In genomic region chr17:77428020-77428781, GRCh38 we compare ENCODE assay signal across 1 cellular context.
TF ChIP-seq lines count a peak whose summit lies in the region.

No MANE protein-coding gene starts in this region.

TF ChIP-seq in GM12878, 131 proteins besides CTCF, POLR2A, EP300 and RAD21 (continued from another document and continues in another):
- TF ChIP-seq, protein P1, sequence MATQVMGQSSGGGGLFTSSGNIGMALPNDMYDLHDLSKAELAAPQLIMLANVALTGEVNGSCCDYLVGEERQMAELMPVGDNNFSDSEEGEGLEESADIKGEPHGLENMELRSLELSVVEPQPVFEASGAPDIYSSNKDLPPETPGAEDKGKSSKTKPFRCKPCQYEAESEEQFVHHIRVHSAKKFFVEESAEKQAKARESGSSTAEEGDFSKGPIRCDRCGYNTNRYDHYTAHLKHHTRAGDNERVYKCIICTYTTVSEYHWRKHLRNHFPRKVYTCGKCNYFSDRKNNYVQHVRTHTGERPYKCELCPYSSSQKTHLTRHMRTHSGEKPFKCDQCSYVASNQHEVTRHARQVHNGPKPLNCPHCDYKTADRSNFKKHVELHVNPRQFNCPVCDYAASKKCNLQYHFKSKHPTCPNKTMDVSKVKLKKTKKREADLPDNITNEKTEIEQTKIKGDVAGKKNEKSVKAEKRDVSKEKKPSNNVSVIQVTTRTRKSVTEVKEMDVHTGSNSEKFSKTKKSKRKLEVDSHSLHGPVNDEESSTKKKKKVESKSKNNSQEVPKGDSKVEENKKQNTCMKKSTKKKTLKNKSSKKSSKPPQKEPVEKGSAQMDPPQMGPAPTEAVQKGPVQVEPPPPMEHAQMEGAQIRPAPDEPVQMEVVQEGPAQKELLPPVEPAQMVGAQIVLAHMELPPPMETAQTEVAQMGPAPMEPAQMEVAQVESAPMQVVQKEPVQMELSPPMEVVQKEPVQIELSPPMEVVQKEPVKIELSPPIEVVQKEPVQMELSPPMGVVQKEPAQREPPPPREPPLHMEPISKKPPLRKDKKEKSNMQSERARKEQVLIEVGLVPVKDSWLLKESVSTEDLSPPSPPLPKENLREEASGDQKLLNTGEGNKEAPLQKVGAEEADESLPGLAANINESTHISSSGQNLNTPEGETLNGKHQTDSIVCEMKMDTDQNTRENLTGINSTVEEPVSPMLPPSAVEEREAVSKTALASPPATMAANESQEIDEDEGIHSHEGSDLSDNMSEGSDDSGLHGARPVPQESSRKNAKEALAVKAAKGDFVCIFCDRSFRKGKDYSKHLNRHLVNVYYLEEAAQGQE (IDR thresholded peaks at IDR 0.05; ENCODE audit: low read depth, low read length): no peak; the same call in 1 of the 2 replicates
- TF ChIP-seq MLLT1 (IDR thresholded peaks at IDR 0.05): no peak
- TF ChIP-seq SMC3 (IDR thresholded peaks at IDR 0.05; ENCODE audit: borderline replicate concordance, low read length): no peak
- 0 out of 3 replicates have a peak, but pooled peaks of 1 of the 2 experiments have one; percentile 37 for TF ChIP-seq EGR1 (IDR thresholded peaks at IDR 0.05; ENCODE audit: borderline replicate concordance in 1 of 2, low read depth in 2 of 2, low read length in 2 of 2)
- TF ChIP-seq RAD51 (IDR thresholded peaks at IDR 0.05): peak; percentile 73
- TF ChIP-seq TCF12 (IDR thresholded peaks at IDR 0.05; ENCODE audit: low read depth, low read length): peak; percentile 64; the same call in 1 of the 2 replicates
- TF ChIP-seq CREM (IDR thresholded peaks at IDR 0.05; ENCODE audit: low read depth): no peak
- TF ChIP-seq SUZ12 (IDR thresholded peaks at IDR 0.05; ENCODE audit: unreplicated experiment): no peak
- TF ChIP-seq CBX3 (IDR thresholded peaks at IDR 0.05; ENCODE audit: borderline replicate concordance, low read depth): no peak
- TF ChIP-seq SREBF2 (IDR thresholded peaks at IDR 0.05; ENCODE audit: low read length): no peak
- no peak for TF ChIP-seq CBFB (IDR thresholded peaks at IDR 0.05; ENCODE audit: low read depth)
- no peak; a peak in 1 of 4 replicates for TF ChIP-seq SRF (IDR thresholded peaks at IDR 0.05; ENCODE audit: low read depth in 2 of 2, low read length in 2 of 2)
- TF ChIP-seq CEBPB (IDR thresholded peaks at IDR 0.05; ENCODE audit: borderline replicate concordance in 1 of 2, low read depth in 2 of 2, low read length in 2 of 2): no peak
- no peak for TF ChIP-seq ZBTB11 (CRISPR knock-in tag; IDR thresholded peaks at IDR 0.05)
- no peak for TF ChIP-seq TCF3 (IDR thresholded peaks at IDR 0.05; ENCODE audit: borderline replicate concordance, insufficient read depth, low read depth, low read length)
- TF ChIP-seq, protein P2, sequence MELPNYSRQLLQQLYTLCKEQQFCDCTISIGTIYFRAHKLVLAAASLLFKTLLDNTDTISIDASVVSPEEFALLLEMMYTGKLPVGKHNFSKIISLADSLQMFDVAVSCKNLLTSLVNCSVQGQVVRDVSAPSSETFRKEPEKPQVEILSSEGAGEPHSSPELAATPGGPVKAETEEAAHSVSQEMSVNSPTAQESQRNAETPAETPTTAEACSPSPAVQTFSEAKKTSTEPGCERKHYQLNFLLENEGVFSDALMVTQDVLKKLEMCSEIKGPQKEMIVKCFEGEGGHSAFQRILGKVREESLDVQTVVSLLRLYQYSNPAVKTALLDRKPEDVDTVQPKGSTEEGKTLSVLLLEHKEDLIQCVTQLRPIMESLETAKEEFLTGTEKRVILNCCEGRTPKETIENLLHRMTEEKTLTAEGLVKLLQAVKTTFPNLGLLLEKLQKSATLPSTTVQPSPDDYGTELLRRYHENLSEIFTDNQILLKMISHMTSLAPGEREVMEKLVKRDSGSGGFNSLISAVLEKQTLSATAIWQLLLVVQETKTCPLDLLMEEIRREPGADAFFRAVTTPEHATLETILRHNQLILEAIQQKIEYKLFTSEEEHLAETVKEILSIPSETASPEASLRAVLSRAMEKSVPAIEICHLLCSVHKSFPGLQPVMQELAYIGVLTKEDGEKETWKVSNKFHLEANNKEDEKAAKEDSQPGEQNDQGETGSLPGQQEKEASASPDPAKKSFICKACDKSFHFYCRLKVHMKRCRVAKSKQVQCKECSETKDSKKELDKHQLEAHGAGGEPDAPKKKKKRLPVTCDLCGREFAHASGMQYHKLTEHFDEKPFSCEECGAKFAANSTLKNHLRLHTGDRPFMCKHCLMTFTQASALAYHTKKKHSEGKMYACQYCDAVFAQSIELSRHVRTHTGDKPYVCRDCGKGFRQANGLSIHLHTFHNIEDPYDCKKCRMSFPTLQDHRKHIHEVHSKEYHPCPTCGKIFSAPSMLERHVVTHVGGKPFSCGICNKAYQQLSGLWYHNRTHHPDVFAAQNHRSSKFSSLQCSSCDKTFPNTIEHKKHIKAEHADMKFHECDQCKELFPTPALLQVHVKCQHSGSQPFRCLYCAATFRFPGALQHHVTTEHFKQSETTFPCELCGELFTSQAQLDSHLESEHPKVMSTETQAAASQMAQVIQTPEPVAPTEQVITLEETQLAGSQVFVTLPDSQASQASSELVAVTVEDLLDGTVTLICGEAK (IDR thresholded peaks at IDR 0.05; ENCODE audit: borderline replicate concordance): no peak
- TF ChIP-seq YBX1 (IDR thresholded peaks at IDR 0.05): no peak
- no peak for TF ChIP-seq SMAD5 (IDR thresholded peaks at IDR 0.05; ENCODE audit: low read depth)
- no peak for TF ChIP-seq MTA2 (IDR thresholded peaks at IDR 0.05; ENCODE audit: low read depth)
- TF ChIP-seq, protein P3, sequence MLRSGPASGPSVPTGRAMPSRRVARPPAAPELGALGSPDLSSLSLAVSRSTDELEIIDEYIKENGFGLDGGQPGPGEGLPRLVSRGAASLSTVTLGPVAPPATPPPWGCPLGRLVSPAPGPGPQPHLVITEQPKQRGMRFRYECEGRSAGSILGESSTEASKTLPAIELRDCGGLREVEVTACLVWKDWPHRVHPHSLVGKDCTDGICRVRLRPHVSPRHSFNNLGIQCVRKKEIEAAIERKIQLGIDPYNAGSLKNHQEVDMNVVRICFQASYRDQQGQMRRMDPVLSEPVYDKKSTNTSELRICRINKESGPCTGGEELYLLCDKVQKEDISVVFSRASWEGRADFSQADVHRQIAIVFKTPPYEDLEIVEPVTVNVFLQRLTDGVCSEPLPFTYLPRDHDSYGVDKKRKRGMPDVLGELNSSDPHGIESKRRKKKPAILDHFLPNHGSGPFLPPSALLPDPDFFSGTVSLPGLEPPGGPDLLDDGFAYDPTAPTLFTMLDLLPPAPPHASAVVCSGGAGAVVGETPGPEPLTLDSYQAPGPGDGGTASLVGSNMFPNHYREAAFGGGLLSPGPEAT (IDR thresholded peaks at IDR 0.05; ENCODE audit: low read depth): no peak
- TF ChIP-seq IKZF2 (IDR thresholded peaks at IDR 0.05): peak in 1 of 2 experiments; percentile 28; a peak in 2 of 4 replicates
- TF ChIP-seq HDAC2 (IDR thresholded peaks at IDR 0.05): no peak
- TF ChIP-seq, protein P4, sequence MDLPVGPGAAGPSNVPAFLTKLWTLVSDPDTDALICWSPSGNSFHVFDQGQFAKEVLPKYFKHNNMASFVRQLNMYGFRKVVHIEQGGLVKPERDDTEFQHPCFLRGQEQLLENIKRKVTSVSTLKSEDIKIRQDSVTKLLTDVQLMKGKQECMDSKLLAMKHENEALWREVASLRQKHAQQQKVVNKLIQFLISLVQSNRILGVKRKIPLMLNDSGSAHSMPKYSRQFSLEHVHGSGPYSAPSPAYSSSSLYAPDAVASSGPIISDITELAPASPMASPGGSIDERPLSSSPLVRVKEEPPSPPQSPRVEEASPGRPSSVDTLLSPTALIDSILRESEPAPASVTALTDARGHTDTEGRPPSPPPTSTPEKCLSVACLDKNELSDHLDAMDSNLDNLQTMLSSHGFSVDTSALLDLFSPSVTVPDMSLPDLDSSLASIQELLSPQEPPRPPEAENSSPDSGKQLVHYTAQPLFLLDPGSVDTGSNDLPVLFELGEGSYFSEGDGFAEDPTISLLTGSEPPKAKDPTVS (IDR thresholded peaks at IDR 0.05; ENCODE audit: low read depth, low read length): no peak
- TF ChIP-seq NFYA (IDR thresholded peaks at IDR 0.05; ENCODE audit: borderline replicate concordance, low read depth, low read length): no peak
- TF ChIP-seq SUPT20H (IDR thresholded peaks at IDR 0.05; ENCODE audit: borderline replicate concordance, control insufficient read depth, low read depth, low read length): no peak
- TF ChIP-seq YY1 (IDR thresholded peaks at IDR 0.05; ENCODE audit: low read depth, low read length): no peak
- TF ChIP-seq LARP7 (IDR thresholded peaks at IDR 0.05): no peak
- TF ChIP-seq CHD1 (IDR thresholded peaks at IDR 0.05; ENCODE audit: low read depth, low read length): no peak
- TF ChIP-seq CBX5 (IDR thresholded peaks at IDR 0.05; ENCODE audit: low read depth): no peak
- TF ChIP-seq NFIC (IDR thresholded peaks at IDR 0.05; ENCODE audit: low read depth, low read length): no peak
- no peak for TF ChIP-seq GATAD2B (conservative IDR thresholded peaks at IDR 0.05; ENCODE audit: low read depth)
- TF ChIP-seq, protein P5, sequence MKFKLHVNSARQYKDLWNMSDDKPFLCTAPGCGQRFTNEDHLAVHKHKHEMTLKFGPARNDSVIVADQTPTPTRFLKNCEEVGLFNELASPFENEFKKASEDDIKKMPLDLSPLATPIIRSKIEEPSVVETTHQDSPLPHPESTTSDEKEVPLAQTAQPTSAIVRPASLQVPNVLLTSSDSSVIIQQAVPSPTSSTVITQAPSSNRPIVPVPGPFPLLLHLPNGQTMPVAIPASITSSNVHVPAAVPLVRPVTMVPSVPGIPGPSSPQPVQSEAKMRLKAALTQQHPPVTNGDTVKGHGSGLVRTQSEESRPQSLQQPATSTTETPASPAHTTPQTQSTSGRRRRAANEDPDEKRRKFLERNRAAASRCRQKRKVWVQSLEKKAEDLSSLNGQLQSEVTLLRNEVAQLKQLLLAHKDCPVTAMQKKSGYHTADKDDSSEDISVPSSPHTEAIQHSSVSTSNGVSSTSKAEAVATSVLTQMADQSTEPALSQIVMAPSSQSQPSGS (IDR thresholded peaks at IDR 0.05; ENCODE audit: low read length): no peak
- no peak for TF ChIP-seq MEF2A (IDR thresholded peaks at IDR 0.05; ENCODE audit: insufficient read depth, low read depth, low read length)
- no peak for TF ChIP-seq MTA3 (IDR thresholded peaks at IDR 0.05; ENCODE audit: borderline replicate concordance, low read length)
- TF ChIP-seq SMARCA5 (IDR thresholded peaks at IDR 0.05): peak; percentile 93
- no peak for TF ChIP-seq ZBED1 (IDR thresholded peaks at IDR 0.05; ENCODE audit: borderline replicate concordance)
- TF ChIP-seq, protein P6, sequence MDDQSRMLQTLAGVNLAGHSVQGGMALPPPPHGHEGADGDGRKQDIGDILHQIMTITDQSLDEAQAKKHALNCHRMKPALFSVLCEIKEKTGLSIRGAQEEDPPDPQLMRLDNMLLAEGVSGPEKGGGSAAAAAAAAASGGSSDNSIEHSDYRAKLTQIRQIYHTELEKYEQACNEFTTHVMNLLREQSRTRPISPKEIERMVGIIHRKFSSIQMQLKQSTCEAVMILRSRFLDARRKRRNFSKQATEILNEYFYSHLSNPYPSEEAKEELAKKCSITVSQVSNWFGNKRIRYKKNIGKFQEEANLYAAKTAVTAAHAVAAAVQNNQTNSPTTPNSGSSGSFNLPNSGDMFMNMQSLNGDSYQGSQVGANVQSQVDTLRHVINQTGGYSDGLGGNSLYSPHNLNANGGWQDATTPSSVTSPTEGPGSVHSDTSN (IDR thresholded peaks at IDR 0.05; ENCODE audit: insufficient replicate concordance, low read depth, low read length): peak; percentile 79
- no peak for TF ChIP-seq MEF2B (IDR thresholded peaks at IDR 0.05; ENCODE audit: partially characterized antibody, poor library complexity, severe bottlenecking)
- peak; percentile 92 for TF ChIP-seq PKNOX1 (IDR thresholded peaks at IDR 0.05)
